8 cellular contexts compared by ENCODE assay signal in genomic region chr9:136051568-136052432, GRCh38. TPM values are rescaled to one million over a fixed set of nuclear protein-coding genes. Genes with fewer than 3 reads are reported as not detected.
A peak's percentile ranks its signal among the peaks of the same experiment; 100 is the strongest.
DNase-seq lines count a peak whose midpoint lies in the region; ATAC-seq and TF ChIP-seq lines count a peak whose summit lies in the region.

No MANE protein-coding gene starts in this region.

- no peak overlapping the region for H2AK5ac ChIP-seq in mesenchymal stem cell (ENCODE audit: low read length, severe bottlenecking)

- peak overlapping the region; percentile 80 for H3K4me3 Mint-ChIP-seq in T-helper 17 cell

- H3K36me3 ChIP-seq in mesenchymal stem cell (ENCODE audit: control insufficient read depth in 1 of 2, insufficient read depth in 2 of 2, low read depth in 1 of 2, low read length in 2 of 2) (peaks cover 7 to 58% of the 10 kb centered on the region in 2 experiments), stomach (peaks cover 15 to 36% (median 33%) of the 10 kb centered on the region in 4 donors)

- peak overlapping the region in 1 of 2 experiments; percentile 73 for H3K14ac ChIP-seq in mesenchymal stem cell (ENCODE audit: low read length in 2 of 2)

- 0% methylated on average over 35 of the region's 66 CpGs for WGBS in mesenchymal stem cell
- WGBS in stomach, 5 donors, result 0 to 3% (median 1%) methylated on average over 25 to 64 of the region's 66 CpGs

- H3K27ac ChIP-seq in mesenchymal stem cell (ENCODE audit: low read length, poor library complexity, severe bottlenecking) (peak overlapping the region; percentile 98), stomach (peak overlapping the region; percentile 52 to 90 (median 83))

- ATAC-seq in T-helper 17 cell, result peak; percentile 57
- no peak for ATAC-seq in GM21447 (IDR thresholded peaks at IDR 0.05; ENCODE audit: unreplicated experiment)
- no peak for ATAC-seq in GM21526 (IDR thresholded peaks at IDR 0.05; ENCODE audit: low FRiP score, unreplicated experiment)

- H3K27me3 ChIP-seq in mesenchymal stem cell (ENCODE audit: control insufficient read depth in 1 of 2, insufficient read depth in 1 of 2, low read length in 2 of 2), result no peaks in the 10 kb centered on the region
- H3K27me3 ChIP-seq in stomach, result no peaks in the 10 kb centered on the region

- peaks cover 79% of the 10 kb centered on the region for H3K4me1 ChIP-seq in mesenchymal stem cell (ENCODE audit: control insufficient read depth, insufficient read depth, low read depth, low read length)
- H3K4me1 ChIP-seq in stomach, result peaks cover 66 to 100% (median 81%) of the 10 kb centered on the region in 4 donors

- H3K4me2 ChIP-seq in mesenchymal stem cell (ENCODE audit: low read length, poor library complexity, severe bottlenecking), result peak overlapping the region; percentile 88

- peak; percentile 99 for DNase-seq in EH (ENCODE audit: low read depth)
- DNase-seq in MV-4-11 (lab: John Stamatoyannopoulos, UW), result peak; percentile 82
- no peak for DNase-seq in T-helper 17 cell
- peak; percentile 60 for DNase-seq in epithelial cell of proximal tubule (ENCODE audit: low read depth)
- peak; percentile 98 for DNase-seq in mesenchymal stem cell
- peak; percentile 85 for DNase-seq in stomach

- TF ChIP-seq EP300 in stomach (IDR thresholded peaks at IDR 0.05), result no peak

- no peak for TF ChIP-seq CTCF in epithelial cell of proximal tubule (conservative IDR thresholded peaks at IDR 0.05; ENCODE audit: low read depth, low read length)
- TF ChIP-seq CTCF in stomach (IDR thresholded peaks at IDR 0.05), result no peak

- peaks cover 6% of the 10 kb centered on the region for H3K27me3 Mint-ChIP-seq in T-helper 17 cell

- no peak for TF ChIP-seq POLR2A in stomach (IDR thresholded peaks at IDR 0.05)

- H2BK12ac ChIP-seq in mesenchymal stem cell (ENCODE audit: low read length in 2 of 2), result peak overlapping the region; percentile 46 to 82

- peak overlapping the region; percentile 98 for H2BK15ac ChIP-seq in mesenchymal stem cell (ENCODE audit: low read depth, poor library complexity, severe bottlenecking)

- H3K36me3 Mint-ChIP-seq in T-helper 17 cell (ENCODE audit: low read depth), result no peaks in the 10 kb centered on the region

- H3K9me3 ChIP-seq in T-helper 17 cell (ENCODE audit: control insufficient read depth, low read length, poor library complexity, severe bottlenecking), result no peaks in the 10 kb centered on the region
- H3K9me3 ChIP-seq in mesenchymal stem cell (ENCODE audit: control insufficient read depth, low read length), result no peaks in the 10 kb centered on the region
- H3K9me3 ChIP-seq in stomach, result no peaks in the 10 kb centered on the region

- H3K27ac Mint-ChIP-seq in T-helper 17 cell, result no peak overlapping the region

- peak overlapping the region in 1 of 2 experiments; percentile 34 for H3K23ac ChIP-seq in mesenchymal stem cell (ENCODE audit: low read length in 2 of 2)

- peaks cover 39% of the 10 kb centered on the region for H3K79me1 ChIP-seq in mesenchymal stem cell (replicated peaks; ENCODE audit: low read length, poor library complexity, severe bottlenecking)

- H2BK5ac ChIP-seq in mesenchymal stem cell (ENCODE audit: low read depth, low read length, poor library complexity, severe bottlenecking), result peak overlapping the region; percentile 94

- H3K4ac ChIP-seq in mesenchymal stem cell (ENCODE audit: low read depth in 1 of 2, low read length in 2 of 2), result peak overlapping the region; percentile 89 to 90

- H3K18ac ChIP-seq in mesenchymal stem cell (ENCODE audit: low read depth in 1 of 2, low read length in 2 of 2), result peak overlapping the region; percentile 92 to 96

- H2BK120ac ChIP-seq in mesenchymal stem cell (ENCODE audit: low read depth, low read length), result peak overlapping the region; percentile 96

- peak overlapping the region; percentile 86 for H4K8ac ChIP-seq in mesenchymal stem cell (ENCODE audit: low read length)

- H3K9ac ChIP-seq in mesenchymal stem cell (ENCODE audit: low read length), result peak overlapping the region; percentile 32

- H3K4me1 Mint-ChIP-seq in T-helper 17 cell, result peaks cover 11% of the 10 kb centered on the region

- peak overlapping the region; percentile 42 for H3K4me3 ChIP-seq in epithelial cell of proximal tubule (ENCODE audit: low read depth, low read length)
- H3K4me3 ChIP-seq in mesenchymal stem cell (ENCODE audit: insufficient read depth in 1 of 2, low read depth in 1 of 2, low read length in 2 of 2), result peak overlapping the region; percentile 69 to 71
- H3K4me3 ChIP-seq in stomach, result peak overlapping the region; percentile 44 to 68 (median 54)

- intact Hi-C loops in stomach (cut with DNase I; ENCODE audit: low total_unique reads), result no loop called here

- peak overlapping the region; percentile 94 for H4K91ac ChIP-seq in mesenchymal stem cell (ENCODE audit: low read length)

- no peak overlapping the region for H2AFZ ChIP-seq in mesenchymal stem cell (ENCODE audit: low read depth, low read length)

RNA-seq across cellular contexts. Expression of gene NACC2, which starts 43.3 kb away (rescaled TPM):
- 1 to 10 TPM; 5.8 to 5.9 TPM for total RNA-seq in T-helper 17 cell
- total RNA-seq in epithelial cell of proximal tubule, result 21.3 and 23.9 TPM in 2 replicates
- 25.9 TPM for polyA plus RNA-seq in mesenchymal stem cell (2013, experiment 1 of 2)
- 26.0 TPM for polyA plus RNA-seq in mesenchymal stem cell (2013, experiment 2 of 2)
- 10 to 100 TPM in 4 of 5 donors, 1 to 10 TPM in 1; 9.5 to 69.2 (median 16.1) TPM for total RNA-seq in stomach
- polyA plus RNA-seq in stomach, result 1 to 10 TPM; 4.1 to 7.0 (median 6.6) TPM

Comparison
In these comparisons a context has a peak if more than half of its experiments do, and no peak if none do; other contexts are left out.
1. DNase-seq: peak in EH (single experiment), MV-4-11 (single experiment), epithelial cell of proximal tubule (single experiment), mesenchymal stem cell (single experiment) and stomach (single experiment); none in T-helper 17 cell (0 of 3).
2. Peak in every context shown above with its lines, with median percentiles within 50 percentile points of each other: H3K4me3 ChIP-seq.